20 cellular contexts compared by ENCODE assay signal in genomic region chr7:89549768-89550167, GRCh38.
"Had no signal": no experiment of that assay in that cellular context is flagged by ENCODE, and none has a peak within 500 bp of the region (broad histone marks: within the 10 kb centered on the region; RNA-seq: fewer than 3 reads in every experiment).

No MANE protein-coding gene starts in this region.

- H3K4me3 Mint-ChIP-seq: naive thymus-derived CD8-positive, alpha-beta T cell; stimulated activated effector memory CD8-positive, alpha-beta T cell treated with anti-CD3 and anti-CD28 coated beads, Interleukin-12 subunit alpha, Interleukin-12 subunit beta, amount 100 ng/mL, for 72 hours; stimulated activated naive CD8-positive, alpha-beta T cell treated with anti-CD3 and anti-CD28 coated beads, Interleukin-15, amount 100 ng/mL, for 72 hours had no signal

- H3K4me1 ChIP-seq: heart left ventricle, transverse colon had no signal

- H3K27me3 Mint-ChIP-seq: stimulated activated naive CD8-positive, alpha-beta T cell treated with anti-CD3 and anti-CD28 coated beads, Interleukin-15, amount 100 ng/mL, for 72 hours had no signal

- H3K27ac Mint-ChIP-seq: stimulated activated effector memory CD8-positive, alpha-beta T cell treated with anti-CD3 and anti-CD28 coated beads, Interleukin-12 subunit alpha, Interleukin-12 subunit beta, amount 100 ng/mL, for 72 hours; stimulated activated naive CD8-positive, alpha-beta T cell treated with anti-CD3 and anti-CD28 coated beads, Interleukin-15, amount 100 ng/mL, for 72 hours had no signal

- H3K36me3 ChIP-seq: heart left ventricle, thoracic aorta, transverse colon had no signal

- H3K4me2 ChIP-seq: smooth muscle cell had no signal

- H3K4me3 ChIP-seq: dorsolateral prefrontal cortex, heart left ventricle, mucosa of descending colon, smooth muscle cell, thoracic aorta, transverse colon had no signal

- H3K4me1 Mint-ChIP-seq: stimulated activated effector memory CD8-positive, alpha-beta T cell treated with anti-CD3 and anti-CD28 coated beads, Interleukin-12 subunit alpha, Interleukin-12 subunit beta, amount 100 ng/mL, for 72 hours; stimulated activated naive CD8-positive, alpha-beta T cell treated with anti-CD3 and anti-CD28 coated beads, Interleukin-15, amount 100 ng/mL, for 72 hours had no signal

- DNase-seq: cortex of kidney; dorsolateral prefrontal cortex; effector memory CD4-positive, alpha-beta T cell; hippocampal formation; kidney glomerular epithelial cell; mammary epithelial cell; mucosa of descending colon; naive thymus-derived CD8-positive, alpha-beta T cell; right cardiac atrium; stimulated activated CD4-positive, alpha-beta T cell treated with anti-CD3 and anti-CD28 coated beads, Interleukin-4, amount 100 ng/mL, for 1 hour; stimulated activated CD8-positive, alpha-beta memory T cell treated with anti-CD3 and anti-CD28 coated beads, Interleukin-4, amount 100 ng/mL, for 48 hours; stimulated activated naive CD8-positive, alpha-beta T cell treated with anti-CD3 and anti-CD28 coated beads, Interleukin-15, amount 100 ng/mL, for 72 hours; substantia nigra; transverse colon had no signal

- H3K27ac ChIP-seq: dorsolateral prefrontal cortex, heart left ventricle, thoracic aorta, transverse colon had no signal

- ATAC-seq: esophagus mucosa; heart left ventricle; left lobe of liver; mucosa of descending colon; naive thymus-derived CD8-positive, alpha-beta T cell; right cardiac atrium; stimulated activated effector memory CD8-positive, alpha-beta T cell treated with anti-CD3 and anti-CD28 coated beads, Interleukin-12 subunit alpha, Interleukin-12 subunit beta, amount 100 ng/mL, for 72 hours; stimulated activated naive CD8-positive, alpha-beta T cell treated with anti-CD3 and anti-CD28 coated beads, Interleukin-15, amount 100 ng/mL, for 72 hours had no signal

- H3K27me3 ChIP-seq: dorsolateral prefrontal cortex, heart left ventricle, transverse colon had no signal

- H3K36me3 Mint-ChIP-seq: stimulated activated effector memory CD8-positive, alpha-beta T cell treated with anti-CD3 and anti-CD28 coated beads, Interleukin-12 subunit alpha, Interleukin-12 subunit beta, amount 100 ng/mL, for 72 hours had no signal
